ENCODE assay signal across 17 cellular contexts in the genomic region with DNA sequence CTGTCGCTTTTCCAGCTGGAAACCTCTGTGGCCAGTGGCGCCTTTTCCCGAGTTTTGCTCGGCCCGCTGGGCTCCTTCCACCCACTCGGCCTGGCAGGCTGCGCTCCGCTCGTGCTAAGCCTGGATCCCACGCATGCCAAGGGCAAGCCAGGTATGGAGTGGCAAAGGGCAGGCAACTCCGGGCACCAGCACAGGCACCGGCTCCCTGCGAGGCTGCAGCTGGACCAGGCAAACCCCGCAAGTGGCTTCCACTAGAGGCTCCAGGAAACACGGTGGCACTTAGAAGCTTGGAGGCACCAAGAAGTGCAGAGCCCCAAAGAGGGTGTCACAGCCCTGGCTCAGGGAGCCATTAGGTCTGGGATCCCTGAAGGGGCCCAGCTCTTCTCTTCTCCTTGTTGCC.
"Had no signal": no experiment of that assay in that cellular context is flagged by ENCODE, and none has a peak within 500 bp of the region (broad histone marks: within the 10 kb centered on the region; RNA-seq: fewer than 3 reads in every experiment).

No MANE protein-coding gene starts in this region.

- H3K27ac Mint-ChIP-seq: nephron progenitor cell, type B pancreatic cell had no signal

- H3K4me1 Mint-ChIP-seq: nephron progenitor cell had no signal

- H3K4me1 ChIP-seq: heart right ventricle, left lung, suprapubic skin, thyroid gland, uterus had no signal

- H3K4me3 Mint-ChIP-seq: naive thymus-derived CD4-positive, alpha-beta T cell; nephron progenitor cell; type B pancreatic cell had no signal

- H3K27me3 Mint-ChIP-seq: naive thymus-derived CD4-positive, alpha-beta T cell; type B pancreatic cell had no signal

- H3K4me3 ChIP-seq: coronary artery, heart right ventricle, left lung, lung, suprapubic skin, thyroid gland, uterus had no signal

- DNase-seq: effector CD8-positive, alpha-beta T cell; heart right ventricle; hypothalamus; islet precursor cell; naive thymus-derived CD4-positive, alpha-beta T cell; nephron progenitor cell; small intestine; stimulated activated CD4-positive, alpha-beta T cell treated with anti-CD3 and anti-CD28 coated beads, Interleukin-2, amount 100 ng/mL, for 48 hours; stimulated activated naive CD4-positive, alpha-beta T cell treated with Interleukin-2 at 50 U/mL for 16 hours; thyroid gland; uterus had no signal

- H3K27ac ChIP-seq: coronary artery, heart right ventricle, left lung, neutrophil, suprapubic skin, thyroid gland, uterus had no signal

- H3K9me3 ChIP-seq: neutrophil, suprapubic skin, thyroid gland had no signal

- H3K36me3 ChIP-seq: uterus had no signal

- FAIRE-seq: small intestine had no signal

- ATAC-seq: left lung; naive thymus-derived CD4-positive, alpha-beta T cell had no signal

- H3K27me3 ChIP-seq: heart right ventricle, left lung, neutrophil, suprapubic skin, thyroid gland, uterus had no signal
